Comparison of ENCODE assay signal across 8 cellular contexts in the genomic region with DNA sequence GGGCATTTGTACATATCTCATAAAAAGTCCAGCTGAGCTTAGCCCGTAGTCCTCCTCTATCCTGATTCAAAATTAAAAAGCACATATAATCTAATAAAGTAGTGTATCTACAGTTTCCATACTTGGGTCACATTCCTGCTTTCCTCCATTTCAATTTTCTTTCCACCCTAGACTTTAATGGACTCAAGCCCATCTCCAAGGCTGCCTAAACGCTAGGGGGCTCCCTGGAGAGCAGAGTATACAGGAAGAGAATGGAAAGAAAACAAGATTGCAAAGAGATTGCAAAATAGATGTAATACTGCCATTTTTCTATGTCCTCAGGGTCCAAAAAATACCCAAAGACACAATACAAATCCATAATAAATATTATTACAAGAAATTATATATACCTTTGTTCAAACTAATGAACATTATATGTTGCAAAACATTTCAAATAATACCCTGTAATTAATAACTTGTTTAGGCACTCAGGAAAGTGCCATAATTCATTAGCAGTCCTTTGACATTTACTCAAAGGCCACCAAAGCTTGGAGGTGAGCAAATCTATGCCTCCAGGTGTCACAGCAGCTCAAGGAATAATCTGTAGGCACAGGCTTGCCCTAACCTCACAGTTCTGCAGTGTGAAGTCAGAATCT. TPM values are rescaled to one million over a fixed set of nuclear protein-coding genes. Genes with fewer than 3 reads are reported as not detected.
DNase-seq lines count a peak whose midpoint lies in the region; ATAC-seq and TF ChIP-seq lines count a peak whose summit lies in the region.

No MANE protein-coding gene starts in this region.

- no peak overlapping the region for H4K5ac ChIP-seq in mesendoderm (ENCODE audit: low read length)

- H3K56ac ChIP-seq in mesendoderm (ENCODE audit: low read length): no peak overlapping the region

- no peak overlapping the region for H4K8ac ChIP-seq in mesendoderm (ENCODE audit: low read depth, low read length)

- TF ChIP-seq CTCF in AG10803 (conservative IDR thresholded peaks at IDR 0.05; ENCODE audit: low read length) (peak; percentile 90), activated B cell treated with CpG ODN at 0.5 μM for 24 hours (IDR thresholded peaks at IDR 0.05) (no peak)

- peak overlapping the region; percentile 43 for H3K27ac Mint-ChIP-seq in activated B cell treated with CpG ODN at 0.5 μM for 24 hours
- H3K27ac Mint-ChIP-seq in stimulated activated effector memory CD8-positive, alpha-beta T cell treated with anti-CD3 and anti-CD28 coated beads, Interleukin-12 subunit alpha, Interleukin-12 subunit beta, amount 100 ng/mL, for 72 hours: peak overlapping the region; percentile 49

- H3K4ac ChIP-seq in mesendoderm (ENCODE audit: low read depth, low read length): no peak overlapping the region

- no peak overlapping the region for H3K4me2 ChIP-seq in mesendoderm (ENCODE audit: low read length)

- no peak overlapping the region for H3K18ac ChIP-seq in mesendoderm (ENCODE audit: low read length)

- H2BK5ac ChIP-seq in mesendoderm (ENCODE audit: low read length): no peak overlapping the region

- CTCF ChIA-PET in activated B cell treated with CpG ODN at 0.5 μM for 24 hours (lab: Charles Lee): interaction anchor here (1.0 to 7.1 kb wide), 15 partner anchors 14 to 376 kb away, joined by 3 to 156 read pairs (median 6); partner anchors contain the start of gene PAQR8

- ATAC-seq in GM21786 (IDR thresholded peaks at IDR 0.05; ENCODE audit: unreplicated experiment): peak; percentile 16
- no peak for ATAC-seq in activated B cell treated with CpG ODN at 0.5 μM for 24 hours (ENCODE audit: low read depth)
- no peak for ATAC-seq in stimulated activated effector memory CD8-positive, alpha-beta T cell treated with anti-CD3 and anti-CD28 coated beads, Interleukin-12 subunit alpha, Interleukin-12 subunit beta, amount 100 ng/mL, for 72 hours
- no peak for ATAC-seq in HG03432 (IDR thresholded peaks at IDR 0.05; ENCODE audit: unreplicated experiment)

- no peak overlapping the region for H2BK120ac ChIP-seq in mesendoderm (ENCODE audit: low read depth, low read length)

- H3K4me1 ChIP-seq in mesendoderm (ENCODE audit: control insufficient read depth, low read depth, low read length): no peaks in the 10 kb centered on the region

- POLR2A ChIA-PET in activated B cell treated with CpG ODN at 0.5 μM for 24 hours (lab: Charles Lee): interaction anchor here (0.6 to 4.1 kb wide), 6 partner anchors 10 to 133 kb away, joined by 3 to 29 read pairs (median 5); partner anchors contain the start of genes EFHC1 and PAQR8

- intact Hi-C loops in activated B cell treated with CpG ODN at 0.5 μM for 24 hours (cut with micrococcal nuclease): loop anchor here (1.0 to 10.0 kb wide), 5 partner anchors 112 to 1508 kb away; partner anchors contain the start of genes GSTA4 and LRRC1

- H3K4me1 Mint-ChIP-seq in activated B cell treated with CpG ODN at 0.5 μM for 24 hours: peaks cover 20% of the 10 kb centered on the region
- H3K4me1 Mint-ChIP-seq in stimulated activated effector memory CD8-positive, alpha-beta T cell treated with anti-CD3 and anti-CD28 coated beads, Interleukin-12 subunit alpha, Interleukin-12 subunit beta, amount 100 ng/mL, for 72 hours: peaks cover 20% of the 10 kb centered on the region

- H3K4me3 Mint-ChIP-seq in activated B cell treated with CpG ODN at 0.5 μM for 24 hours: peak overlapping the region; percentile 8
- no peak overlapping the region for H3K4me3 Mint-ChIP-seq in stimulated activated effector memory CD8-positive, alpha-beta T cell treated with anti-CD3 and anti-CD28 coated beads, Interleukin-12 subunit alpha, Interleukin-12 subunit beta, amount 100 ng/mL, for 72 hours

- H3K79me1 ChIP-seq in mesendoderm (ENCODE audit: low read length): peaks cover 5% of the 10 kb centered on the region

- peaks cover 12% of the 10 kb centered on the region for H3K36me3 Mint-ChIP-seq in activated B cell treated with CpG ODN at 0.5 μM for 24 hours (ENCODE audit: low read depth)
- peaks cover 23% of the 10 kb centered on the region for H3K36me3 Mint-ChIP-seq in stimulated activated effector memory CD8-positive, alpha-beta T cell treated with anti-CD3 and anti-CD28 coated beads, Interleukin-12 subunit alpha, Interleukin-12 subunit beta, amount 100 ng/mL, for 72 hours

- peaks cover 6% of the 10 kb centered on the region for H3K36me3 ChIP-seq in mesendoderm (ENCODE audit: control insufficient read depth, insufficient read depth, low read length)

- DNase-seq in AG10803 (ENCODE audit: low read depth): peak; percentile 65
- peak; percentile 59 for DNase-seq in NCI-H345 (lab: John Stamatoyannopoulos, UW)
- DNase-seq in activated B cell treated with CpG ODN at 0.5 μM for 24 hours: no peak
- peak; percentile 76 for DNase-seq in dermis blood vessel endothelial cell
- peak; percentile 75 for DNase-seq in mesendoderm
- peak; percentile 49 to 80 for DNase-seq in stimulated activated effector memory CD8-positive, alpha-beta T cell treated with anti-CD3 and anti-CD28 coated beads, Interleukin-12 subunit alpha, Interleukin-12 subunit beta, amount 100 ng/mL, for 72 hours (ENCODE audit: low spot score in 2 of 2)

- no peak overlapping the region for H2AK5ac ChIP-seq in mesendoderm (ENCODE audit: low read length)

- H3K27me3 Mint-ChIP-seq in activated B cell treated with CpG ODN at 0.5 μM for 24 hours: no peaks in the 10 kb centered on the region

- WGBS in mesendoderm (ENCODE audit: extremely low coverage, insufficient coverage, low lambda C conversion rate): no CpG with 5 or more reads among the region's 2 CpGs

- no peak overlapping the region for H2BK15ac ChIP-seq in mesendoderm (replicated peaks; ENCODE audit: low read depth)

- no peaks in the 10 kb centered on the region for H3K27me3 ChIP-seq in mesendoderm (ENCODE audit: insufficient read depth, low read length, poor library complexity)

- peaks cover 21% of the 10 kb centered on the region for H3K79me2 ChIP-seq in mesendoderm (ENCODE audit: control insufficient read depth, insufficient read depth, low read length)

- H3K4me3 ChIP-seq in AG10803 (ENCODE audit: low read length): no peak overlapping the region
- H3K4me3 ChIP-seq in mesendoderm (ENCODE audit: low read length): no peak overlapping the region

- H3K27ac ChIP-seq in mesendoderm (ENCODE audit: low read depth, low read length): no peak overlapping the region

- no peaks in the 10 kb centered on the region for H3K9me3 Mint-ChIP-seq in activated B cell treated with CpG ODN at 0.5 μM for 24 hours
- no peaks in the 10 kb centered on the region for H3K9me3 Mint-ChIP-seq in stimulated activated effector memory CD8-positive, alpha-beta T cell treated with anti-CD3 and anti-CD28 coated beads, Interleukin-12 subunit alpha, Interleukin-12 subunit beta, amount 100 ng/mL, for 72 hours

- no peak overlapping the region for H3K23ac ChIP-seq in mesendoderm (ENCODE audit: low read length)

- H3K9ac ChIP-seq in mesendoderm (ENCODE audit: low read length): peak overlapping the region; percentile 17

RNA-seq across cellular contexts. Expression of gene MCM3, which starts 2.4 kb away (rescaled TPM):
- total RNA-seq in activated B cell treated with CpG ODN at 0.5 μM for 24 hours (73.2 and 78.9 TPM in 2 replicates), dermis blood vessel endothelial cell (78.8 and 117 TPM in 2 replicates)
- 166 TPM for polyA plus RNA-seq in mesendoderm (2013, experiment 1 of 2)
- 164 TPM for polyA plus RNA-seq in mesendoderm (2013, experiment 2 of 2)

RNA-seq across cellular contexts. Expression of gene IL17F, which starts 42.6 kb away (rescaled TPM):
- not detected in 2 replicates for total RNA-seq in activated B cell treated with CpG ODN at 0.5 μM for 24 hours
- not detected in 2 replicates for total RNA-seq in dermis blood vessel endothelial cell
- not detected for polyA plus RNA-seq in mesendoderm (2013, experiment 1 of 2)
- not detected for polyA plus RNA-seq in mesendoderm (2013, experiment 2 of 2)
